In genomic region chrX:118513120-118513899, GRCh38 we compare ENCODE assay signal across 16 cellular contexts. TPM values are rescaled to one million over a fixed set of nuclear protein-coding genes. Genes with fewer than 3 reads are reported as not detected.
DNase-seq lines count a peak whose midpoint lies in the region; ATAC-seq and TF ChIP-seq lines count a peak whose summit lies in the region.
"Had no signal": no experiment of that assay in that cellular context is flagged by ENCODE, and none has a peak within 500 bp of the region (broad histone marks: within the 10 kb centered on the region; RNA-seq: fewer than 3 reads in every experiment).

No MANE protein-coding gene starts in this region.

- peak overlapping the region; percentile 67 for H3K27ac Mint-ChIP-seq in activated naive CD8-positive, alpha-beta T cell
- H3K27ac Mint-ChIP-seq in activated naive CD8-positive, alpha-beta T cell treated with anti-CD3 and anti-CD28 coated beads, Interleukin-2, amount 50 U/mL, for 24 hours: no peak overlapping the region
- H3K27ac Mint-ChIP-seq: nephron progenitor cell had no signal

- peaks cover 63% of the 10 kb centered on the region for H3K4me1 Mint-ChIP-seq in activated naive CD8-positive, alpha-beta T cell (ENCODE audit: low read depth)
- peaks cover 58% of the 10 kb centered on the region for H3K4me1 Mint-ChIP-seq in activated naive CD8-positive, alpha-beta T cell treated with anti-CD3 and anti-CD28 coated beads, Interleukin-2, amount 50 U/mL, for 24 hours

- no peak for TF ChIP-seq POLR2A in thyroid gland (IDR thresholded peaks at IDR 0.05)

- H3K27me3 ChIP-seq in thyroid gland: no peaks in the 10 kb centered on the region
- H3K27me3 ChIP-seq: left lung, SJSA1 had no signal

- H3K4me3 ChIP-seq in fibroblast of villous mesenchyme (ENCODE audit: low read depth, low read length) (no peak overlapping the region), thyroid gland (replicated peaks in 1 of 3) (no peak overlapping the region)
- H3K4me3 ChIP-seq: left lung, SJSA1 had no signal

- peak overlapping the region; percentile 19; the same call in 1 of the 2 replicates for H3K27ac ChIP-seq in RWPE1
- peak overlapping the region; percentile 20 to 36 (median 26) for H3K27ac ChIP-seq in thyroid gland
- H3K27ac ChIP-seq: SJSA1 had no signal

- no peaks in the 10 kb centered on the region for H3K9me3 Mint-ChIP-seq in activated naive CD8-positive, alpha-beta T cell (ENCODE audit: low read depth)
- H3K9me3 Mint-ChIP-seq in activated naive CD8-positive, alpha-beta T cell treated with anti-CD3 and anti-CD28 coated beads, Interleukin-2, amount 50 U/mL, for 24 hours: no peaks in the 10 kb centered on the region

- peaks cover 13 to 17% of the 10 kb centered on the region in 2 donors for H3K4me1 ChIP-seq in thyroid gland

- WGBS in thyroid gland, 2 donors: 65 to 94% methylated on average over 6 of the region's 6 CpGs

- DNase-seq in activated naive CD8-positive, alpha-beta T cell treated with anti-CD3 and anti-CD28 coated beads, Interleukin-2, amount 50 U/mL, for 24 hours: no peak
- no peak for DNase-seq in RWPE1 (ENCODE audit: low spot score)
- DNase-seq in fibroblast of villous mesenchyme (ENCODE audit: low read depth): peak; percentile 12
- DNase-seq in thyroid gland: no peak
- no peak for DNase-seq in DMS79 (lab: John Stamatoyannopoulos, UW)
- DNase-seq in NCI-H1436 (lab: John Stamatoyannopoulos, UW): no peak
- DNase-seq: cerebellar nuclear complex; KG1; left lung; NCI-H1436 treated with DMSO at 0.1 percent for 48 hours; nephron progenitor cell; retina; stimulated activated CD4-positive, alpha-beta T cell treated with anti-CD3 and anti-CD28 coated beads, Interleukin-2, amount 100 ng/mL, for 48 hours had no signal

- H3K9me3 ChIP-seq in thyroid gland: no peaks in the 10 kb centered on the region
- H3K9me3 ChIP-seq: left lung, SJSA1 had no signal

- no peaks in the 10 kb centered on the region for H3K27me3 Mint-ChIP-seq in activated naive CD8-positive, alpha-beta T cell
- no peaks in the 10 kb centered on the region for H3K27me3 Mint-ChIP-seq in activated naive CD8-positive, alpha-beta T cell treated with anti-CD3 and anti-CD28 coated beads, Interleukin-2, amount 50 U/mL, for 24 hours

- CTCF ChIA-PET in RWPE1 (lab: Yijun Ruan, JAX): no interaction called here

- no peak for ATAC-seq in activated naive CD8-positive, alpha-beta T cell treated with anti-CD3 and anti-CD28 coated beads, Interleukin-2, amount 50 U/mL, for 24 hours
- no peak for ATAC-seq in GM21360 (IDR thresholded peaks at IDR 0.05; ENCODE audit: unreplicated experiment)
- ATAC-seq: left lung had no signal

- H3K36me3 ChIP-seq in thyroid gland: no peaks in the 10 kb centered on the region
- H3K36me3 ChIP-seq: left lung, SJSA1 had no signal

- POLR2A ChIA-PET in RWPE1 (lab: Yijun Ruan, JAX; ENCODE audit: low non-redundant PET): interaction anchor here (0.6 kb wide), 1 partner anchor 39 kb away, joined by 3 read pairs; no protein-coding TSS in a partner anchor

- intact Hi-C loops in thyroid gland (cut with DNase I): no loop called here

- TF ChIP-seq CTCF in RWPE1 (conservative IDR thresholded peaks at IDR 0.05; ENCODE audit: low read depth) (no peak), fibroblast of villous mesenchyme (IDR thresholded peaks at IDR 0.05; ENCODE audit: insufficient read depth, low read depth, low read length) (no peak), thyroid gland (IDR thresholded peaks at IDR 0.05) (no peak)

- H3K4me3 Mint-ChIP-seq in activated naive CD8-positive, alpha-beta T cell: no peak overlapping the region
- no peak overlapping the region for H3K4me3 Mint-ChIP-seq in activated naive CD8-positive, alpha-beta T cell treated with anti-CD3 and anti-CD28 coated beads, Interleukin-2, amount 50 U/mL, for 24 hours
- H3K4me3 Mint-ChIP-seq: nephron progenitor cell had no signal

- peaks cover 9% of the 10 kb centered on the region for H3K36me3 Mint-ChIP-seq in activated naive CD8-positive, alpha-beta T cell
- H3K36me3 Mint-ChIP-seq in activated naive CD8-positive, alpha-beta T cell treated with anti-CD3 and anti-CD28 coated beads, Interleukin-2, amount 50 U/mL, for 24 hours (ENCODE audit: low read depth): peaks cover 18% of the 10 kb centered on the region

RNA-seq across cellular contexts. Expression of gene DOCK11, which starts 17.7 kb away (rescaled TPM):
- total RNA-seq in fibroblast of villous mesenchyme (50.1 and 54.4 TPM in 2 replicates), thyroid gland (10 to 100 TPM; 36.0 to 50.0 (median 41.1) TPM)
